In genomic region chr2:108491848-108492247, GRCh38 we compare ENCODE assay signal across 13 cellular contexts. TPM values are rescaled to one million over a fixed set of nuclear protein-coding genes. Genes with fewer than 3 reads are reported as not detected.
DNase-seq lines count a peak whose midpoint lies in the region; ATAC-seq and TF ChIP-seq lines count a peak whose summit lies in the region.
"Had no signal": no experiment of that assay in that cellular context is flagged by ENCODE, and none has a peak within 500 bp of the region (broad histone marks: within the 10 kb centered on the region; RNA-seq: fewer than 3 reads in every experiment).

No MANE protein-coding gene starts in this region.

- H4K8ac ChIP-seq in trophoblast cell (ENCODE audit: low read depth, low read length), result no peak overlapping the region

- peaks cover 7% of the 10 kb centered on the region for H3K4me1 Mint-ChIP-seq in activated T-cell treated with anti-CD3 and anti-CD28 coated beads, Interleukin-2, amount 50 U/mL, for 72 hours (ENCODE audit: low read depth)
- no peaks in the 10 kb centered on the region for H3K4me1 Mint-ChIP-seq in activated T-helper 17 cell treated with anti-CD3 and anti-CD28 coated beads, Interleukin-2, amount 50 U/mL, for 72 hours

- no peak overlapping the region for H3K4me3 ChIP-seq in smooth muscle cell
- no peak overlapping the region for H3K4me3 ChIP-seq in trophoblast cell (ENCODE audit: low read depth, low read length)

- no peaks in the 10 kb centered on the region for H3K27me3 Mint-ChIP-seq in activated T-cell treated with anti-CD3 and anti-CD28 coated beads, Interleukin-2, amount 50 U/mL, for 72 hours (ENCODE audit: low read depth)
- H3K27me3 Mint-ChIP-seq in activated T-helper 17 cell treated with anti-CD3 and anti-CD28 coated beads, Interleukin-2, amount 50 U/mL, for 72 hours, result no peaks in the 10 kb centered on the region

- H3K18ac ChIP-seq in trophoblast cell (ENCODE audit: low read length), result no peak overlapping the region

- H3K9me3 ChIP-seq in smooth muscle cell (replicated peaks; ENCODE audit: low read depth) (no peaks in the 10 kb centered on the region), trophoblast cell (ENCODE audit: insufficient read depth, low read depth, low read length) (no peaks in the 10 kb centered on the region)

- no peak overlapping the region for H3K4ac ChIP-seq in trophoblast cell (ENCODE audit: low read depth, low read length)

- DNase-seq in activated T-cell treated with anti-CD3 and anti-CD28 coated beads, Interleukin-2, amount 50 U/mL, for 72 hours, result no peak
- DNase-seq in activated T-cell treated with anti-CD3 and anti-CD28 coated beads, Interleukin-2, amount 50 U/mL, for 48 hours, result no peak
- DNase-seq in epithelial cell of prostate (ENCODE audit: low read depth, low spot score) (no peak), smooth muscle cell (lab: John Stamatoyannopoulos, UW; ENCODE audit: unreplicated experiment) (no peak), T-helper 9 cell (no peak), trophoblast cell (no peak)
- DNase-seq: CD8-positive, alpha-beta T cell; KG1; NCI-H1092; NCI-H2227 treated with DMSO at 0.1 percent for 48 hours; NCI-H526; RPMI8226 had no signal

- H4K91ac ChIP-seq in trophoblast cell (ENCODE audit: low read depth, low read length), result no peak overlapping the region

- H3K27ac Mint-ChIP-seq in activated T-cell treated with anti-CD3 and anti-CD28 coated beads, Interleukin-2, amount 50 U/mL, for 72 hours, result peak overlapping the region; percentile 93
- H3K27ac Mint-ChIP-seq in activated T-helper 17 cell treated with anti-CD3 and anti-CD28 coated beads, Interleukin-2, amount 50 U/mL, for 72 hours, result peak overlapping the region; percentile 39
- H3K27ac Mint-ChIP-seq: CD8-positive, alpha-beta T cell had no signal

- H3K4me2 ChIP-seq in smooth muscle cell (peak overlapping the region; percentile 65), trophoblast cell (ENCODE audit: low read length) (no peak overlapping the region)

- H3F3A ChIP-seq in smooth muscle cell (ENCODE audit: low read depth), result peaks cover 16% of the 10 kb centered on the region

- H3K23ac ChIP-seq in trophoblast cell (ENCODE audit: low read length), result no peak overlapping the region

- H3K4me1 ChIP-seq in smooth muscle cell (ENCODE audit: low read depth) (peaks cover 13% of the 10 kb centered on the region), trophoblast cell (ENCODE audit: control insufficient read depth in 1 of 2, insufficient read depth in 2 of 2, low read length in 2 of 2) (peaks cover 0 to 2% of the 10 kb centered on the region in 2 experiments)

- H3K9ac ChIP-seq in smooth muscle cell (ENCODE audit: low read depth) (peak overlapping the region; percentile 38), trophoblast cell (ENCODE audit: low read length) (no peak overlapping the region)

- H4K20me1 ChIP-seq in smooth muscle cell (ENCODE audit: low read depth), result no peaks in the 10 kb centered on the region

- peaks cover 5 to 26% of the 10 kb centered on the region in 2 donors for H3K36me3 Mint-ChIP-seq in activated T-cell treated with anti-CD3 and anti-CD28 coated beads, Interleukin-2, amount 50 U/mL, for 72 hours (ENCODE audit: insufficient read depth in 2 of 2)
- H3K36me3 Mint-ChIP-seq in activated T-helper 17 cell treated with anti-CD3 and anti-CD28 coated beads, Interleukin-2, amount 50 U/mL, for 72 hours (ENCODE audit: low read depth), result peaks cover 89% of the 10 kb centered on the region

- H2BK120ac ChIP-seq in trophoblast cell (ENCODE audit: insufficient read depth, low read length, poor library complexity), result no peak overlapping the region

- peaks cover 21% of the 10 kb centered on the region for H3K36me3 ChIP-seq in smooth muscle cell (ENCODE audit: low read depth)
- H3K36me3 ChIP-seq in trophoblast cell (ENCODE audit: control insufficient read depth in 1 of 2, insufficient read depth in 2 of 2, low read length in 2 of 2), result peaks cover 8 to 10% of the 10 kb centered on the region in 2 experiments

- H3K14ac ChIP-seq in trophoblast cell (ENCODE audit: low read length), result no peak overlapping the region

- H2AK5ac ChIP-seq in trophoblast cell (ENCODE audit: low read length), result no peak overlapping the region

- H2BK5ac ChIP-seq in trophoblast cell (ENCODE audit: low read depth, low read length, poor library complexity), result no peak overlapping the region

- H3K9me3 Mint-ChIP-seq in activated T-cell treated with anti-CD3 and anti-CD28 coated beads, Interleukin-2, amount 50 U/mL, for 72 hours, result no peaks in the 10 kb centered on the region
- no peaks in the 10 kb centered on the region for H3K9me3 Mint-ChIP-seq in activated T-helper 17 cell treated with anti-CD3 and anti-CD28 coated beads, Interleukin-2, amount 50 U/mL, for 72 hours
- H3K9me3 Mint-ChIP-seq: CD8-positive, alpha-beta T cell had no signal

- no peak overlapping the region for H2BK12ac ChIP-seq in trophoblast cell (ENCODE audit: low read length)

- H3K79me1 ChIP-seq in trophoblast cell (ENCODE audit: low read length), result no peaks in the 10 kb centered on the region

- no peak for TF ChIP-seq CTCF in smooth muscle cell (IDR thresholded peaks at IDR 0.05; ENCODE audit: borderline replicate concordance, insufficient read depth, poor library complexity, severe bottlenecking)

- peak overlapping the region in 1 of 2 donors; percentile 37 for H3K4me3 Mint-ChIP-seq in activated T-cell treated with anti-CD3 and anti-CD28 coated beads, Interleukin-2, amount 50 U/mL, for 72 hours
- H3K4me3 Mint-ChIP-seq in activated T-helper 17 cell treated with anti-CD3 and anti-CD28 coated beads, Interleukin-2, amount 50 U/mL, for 72 hours, result no peak overlapping the region
- H3K4me3 Mint-ChIP-seq: CD8-positive, alpha-beta T cell had no signal

- no peak overlapping the region for H4K12ac ChIP-seq in trophoblast cell (ENCODE audit: low read depth, low read length)

- peak in 1 of 2 donors; percentile 41 for ATAC-seq in activated T-cell treated with anti-CD3 and anti-CD28 coated beads, Interleukin-2, amount 50 U/mL, for 72 hours (replicated peaks in 1 of 2)
- peak; percentile 82 for ATAC-seq in activated T-helper 17 cell treated with anti-CD3 and anti-CD28 coated beads, Interleukin-2, amount 50 U/mL, for 72 hours (replicated peaks)
- ATAC-seq: CD8-positive, alpha-beta T cell had no signal

- no peaks in the 10 kb centered on the region for H3K27me3 ChIP-seq in smooth muscle cell (ENCODE audit: low read depth)
- H3K27me3 ChIP-seq in trophoblast cell (ENCODE audit: insufficient read depth, low read length), result no peaks in the 10 kb centered on the region

- H2AFZ ChIP-seq in smooth muscle cell (ENCODE audit: low read depth) (no peak overlapping the region), trophoblast cell (ENCODE audit: insufficient read depth, low read length, poor library complexity) (no peak overlapping the region)

- H3K27ac ChIP-seq in epithelial cell of prostate, result peak overlapping the region; percentile 30
- peak overlapping the region; percentile 89 for H3K27ac ChIP-seq in smooth muscle cell (ENCODE audit: low read depth)
- H3K27ac ChIP-seq in trophoblast cell (ENCODE audit: low read depth, low read length), result no peak overlapping the region

- no peaks in the 10 kb centered on the region for H3K79me2 ChIP-seq in smooth muscle cell (ENCODE audit: low read depth)
- no peaks in the 10 kb centered on the region for H3K79me2 ChIP-seq in trophoblast cell (ENCODE audit: control insufficient read depth, insufficient read depth, low read length, poor library complexity)

RNA-seq across cellular contexts. Expression of gene LIMS1, which starts 42.4 kb away (rescaled TPM):
- total RNA-seq in activated T-cell treated with anti-CD3 and anti-CD28 coated beads, Interleukin-2, amount 50 U/mL, for 72 hours, result 100 to 1,000 TPM; 104 to 122 TPM
- total RNA-seq in activated T-helper 17 cell treated with anti-CD3 and anti-CD28 coated beads, Interleukin-2, amount 50 U/mL, for 72 hours, result 100 to 1,000 TPM; 146 to 186 TPM
- total RNA-seq in smooth muscle cell, result 147 and 155 TPM in 2 replicates
- 56.9 and 63.1 TPM in 2 replicates for polyA plus RNA-seq in smooth muscle cell
- polyA plus RNA-seq in trophoblast cell (2013), result 60.3 and 62.4 TPM in 2 replicates

RNA-seq across cellular contexts. Expression of gene GCC2, which starts 42.8 kb away (rescaled TPM):
- total RNA-seq in activated T-cell treated with anti-CD3 and anti-CD28 coated beads, Interleukin-2, amount 50 U/mL, for 72 hours, result 10 to 100 TPM; 65.5 to 68.7 TPM
- total RNA-seq in activated T-helper 17 cell treated with anti-CD3 and anti-CD28 coated beads, Interleukin-2, amount 50 U/mL, for 72 hours, result 10 to 100 TPM; 32.4 to 62.9 TPM
- total RNA-seq in smooth muscle cell, result 36.3 and 36.4 TPM in 2 replicates
- 18.3 and 33.9 TPM in 2 replicates for polyA plus RNA-seq in smooth muscle cell
- 33.2 and 33.7 TPM in 2 replicates for polyA plus RNA-seq in trophoblast cell (2013)
